8 cellular contexts compared by ENCODE assay signal in the genomic region with DNA sequence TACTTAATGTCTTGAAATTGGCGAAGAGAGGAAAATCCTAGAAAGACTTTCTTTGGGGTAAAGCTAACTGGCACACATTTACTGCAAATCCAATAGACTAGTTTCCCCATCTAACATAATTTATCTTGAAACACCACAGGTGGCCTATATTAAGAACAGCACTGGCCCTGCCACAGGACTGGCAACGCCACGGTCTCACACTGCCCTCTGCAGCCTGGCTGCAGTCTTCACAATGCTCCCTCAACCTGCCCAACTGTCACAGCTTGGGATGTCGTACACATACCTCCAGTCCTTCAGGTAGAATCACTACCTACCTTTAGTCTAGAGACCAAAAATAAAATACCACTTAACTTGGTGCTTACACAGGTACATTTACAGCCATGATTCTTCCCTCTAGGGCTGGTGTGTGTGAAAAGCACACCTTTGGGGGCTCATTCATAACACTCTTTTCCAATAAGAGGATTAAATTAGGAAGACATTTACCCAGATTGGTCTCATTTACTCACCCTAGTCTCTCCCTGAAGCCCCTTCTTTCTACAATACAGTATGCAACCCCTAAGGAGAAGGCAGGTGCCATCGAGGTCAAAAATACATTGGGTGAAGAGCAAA.
DNase-seq lines count a peak whose midpoint lies in the region; ATAC-seq and TF ChIP-seq lines count a peak whose summit lies in the region.

No MANE protein-coding gene starts in this region.

- no peak for TF ChIP-seq POLR2A in gastroesophageal sphincter (IDR thresholded peaks at IDR 0.05)

- ATAC-seq in HG02588 (IDR thresholded peaks at IDR 0.05; ENCODE audit: unreplicated experiment) (peak; percentile 87), gastroesophageal sphincter (peak; percentile 93)

- no peaks in the 10 kb centered on the region for H3K36me3 ChIP-seq in gastroesophageal sphincter
- H3K36me3 ChIP-seq in effector memory CD4-positive, alpha-beta T cell (ENCODE audit: control insufficient read depth, insufficient read depth, low read length): no peaks in the 10 kb centered on the region

- TF ChIP-seq EP300 in gastroesophageal sphincter (IDR thresholded peaks at IDR 0.05): no peak

- H3K27me3 ChIP-seq in gastroesophageal sphincter: no peaks in the 10 kb centered on the region
- H3K27me3 ChIP-seq in effector memory CD4-positive, alpha-beta T cell (replicated peaks; ENCODE audit: control insufficient read depth, insufficient read depth, low read length, poor library complexity, severe bottlenecking): no peaks in the 10 kb centered on the region

- WGBS in gastroesophageal sphincter (ENCODE audit: low coverage in 1 of 2), 2 donors: 44 to 47% methylated on average over 3 to 5 of the region's 5 CpGs

- peak; percentile 70 to 91 (median 84) for TF ChIP-seq CTCF in gastroesophageal sphincter (IDR thresholded peaks at IDR 0.05)

- no peaks in the 10 kb centered on the region for H3K9me3 ChIP-seq in gastroesophageal sphincter
- H3K9me3 ChIP-seq in effector memory CD4-positive, alpha-beta T cell (ENCODE audit: control insufficient read depth, low read length): no peaks in the 10 kb centered on the region

- DNase-seq in stimulated activated CD4-positive, alpha-beta T cell treated with anti-CD3 and anti-CD28 coated beads, Interleukin-12 subunit alpha, Interleukin-12 subunit beta, amount 100 ng/mL, for 4 hours: peak; percentile 20
- DNase-seq in stimulated activated CD4-positive, alpha-beta T cell treated with anti-CD3 and anti-CD28 coated beads, Interleukin-4, amount 100 ng/mL, for 24 hours: no peak
- DNase-seq in NCI-H2029 (lab: John Stamatoyannopoulos, UW) (peak; percentile 48), occipital lobe (lab: John Stamatoyannopoulos, UW) (peak; percentile 5)
- DNase-seq in activated CD4-positive, alpha-beta T cell treated with anti-CD3 and anti-CD28 coated beads, Interleukin-2, amount 50 U/mL, for 1 hour: peak; percentile 1
- no peak for DNase-seq in effector memory CD4-positive, alpha-beta T cell

- H3K27ac ChIP-seq in gastroesophageal sphincter: peak overlapping the region in 1 of 4 donors; percentile 2
- H3K27ac ChIP-seq in effector memory CD4-positive, alpha-beta T cell (ENCODE audit: insufficient read depth, low read length, poor library complexity, severe bottlenecking): no peak overlapping the region

- no peak overlapping the region for H3K4me3 ChIP-seq in gastroesophageal sphincter
- no peak overlapping the region for H3K4me3 ChIP-seq in effector memory CD4-positive, alpha-beta T cell (ENCODE audit: insufficient read depth, low read depth, low read length, poor library complexity, severe bottlenecking)

- H3K4me1 ChIP-seq in gastroesophageal sphincter: peaks cover 0 to 28% (median under 1%) of the 10 kb centered on the region in 3 donors
- no peaks in the 10 kb centered on the region for H3K4me1 ChIP-seq in effector memory CD4-positive, alpha-beta T cell (ENCODE audit: control insufficient read depth, insufficient read depth, low read length, poor library complexity, severe bottlenecking)

Comparison
In these comparisons a context has a peak if more than half of its experiments do, and no peak if none do; other contexts are left out.
1. DNase-seq: peak in stimulated activated CD4-positive, alpha-beta T cell treated with anti-CD3 and anti-CD28 coated beads, Interleukin-12 subunit alpha, Interleukin-12 subunit beta, amount 100 ng/mL, for 4 hours (single experiment), NCI-H2029 (single experiment), activated CD4-positive, alpha-beta T cell treated with anti-CD3 and anti-CD28 coated beads, Interleukin-2, amount 50 U/mL, for 1 hour (single experiment) and occipital lobe (single experiment); none in stimulated activated CD4-positive, alpha-beta T cell treated with anti-CD3 and anti-CD28 coated beads, Interleukin-4, amount 100 ng/mL, for 24 hours (single experiment) and effector memory CD4-positive, alpha-beta T cell (0 of 3).